In the genomic region with DNA sequence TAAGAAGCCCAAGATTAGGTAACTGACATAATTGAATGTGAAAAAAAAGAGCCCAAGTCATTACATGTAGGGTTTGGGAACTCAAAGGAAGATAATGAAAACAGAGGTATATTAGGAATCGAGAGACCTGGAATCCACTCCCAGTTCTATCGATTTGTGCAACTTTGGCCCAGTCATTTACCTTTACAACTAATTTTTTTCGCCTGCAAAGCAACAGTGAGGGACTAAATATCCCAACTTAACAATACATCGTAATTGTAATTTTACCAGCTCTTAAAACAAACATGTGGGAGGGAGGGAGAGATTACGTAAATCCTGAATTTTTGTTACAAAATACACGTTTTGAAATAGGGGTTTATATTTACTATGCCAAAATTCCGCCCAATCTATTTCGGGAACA, we compare ENCODE assay signal across 8 cellular contexts. TPM values are rescaled to one million over a fixed set of nuclear protein-coding genes. Genes with fewer than 3 reads are reported as not detected.
A peak's percentile ranks its signal among the peaks of the same experiment; 100 is the strongest.
DNase-seq lines count a peak whose midpoint lies in the region; ATAC-seq and TF ChIP-seq lines count a peak whose summit lies in the region.

No MANE protein-coding gene starts in this region.

- CTCF ChIA-PET in BJ (lab: Yijun Ruan, JAX): interaction anchor here (0.6 to 0.7 kb wide), 2 partner anchors 688 to 1713 kb away, joined by 3 to 4 read pairs; no protein-coding TSS in a partner anchor
- CTCF ChIA-PET in mammary epithelial cell (lab: Charles Lee; ENCODE audit: low non-redundant PET): no interaction called here

- TF ChIP-seq CTCF in BJ (IDR thresholded peaks at IDR 0.05; ENCODE audit: insufficient read depth, low read depth, low read length) (no peak), mammary epithelial cell (conservative IDR thresholded peaks at IDR 0.05 in 1 of 2, IDR thresholded peaks at IDR 0.05 in 1 of 2; ENCODE audit: extremely low read depth in 1 of 2, insufficient read depth in 1 of 2, low read depth in 1 of 2, low read length in 2 of 2) (no peak)

- peaks cover 3% of the 10 kb centered on the region for H3K9me3 Mint-ChIP-seq in natural killer cell treated with Interleukin-12 subunit alpha and Interleukin-12 subunit beta and Interleukin-15 and Interleukin-18, amount 100 ng/mL, for 72 hours

- no peak for ATAC-seq in natural killer cell treated with Interleukin-12 subunit alpha and Interleukin-12 subunit beta and Interleukin-15 and Interleukin-18, amount 100 ng/mL, for 72 hours
- ATAC-seq in GM18870 (IDR thresholded peaks at IDR 0.05; ENCODE audit: unreplicated experiment) (no peak), GM21529 (IDR thresholded peaks at IDR 0.05; ENCODE audit: unreplicated experiment) (no peak)

- peaks cover 29 to 39% of the 10 kb centered on the region in 2 donors for H3K4me1 Mint-ChIP-seq in natural killer cell treated with Interleukin-12 subunit alpha and Interleukin-12 subunit beta and Interleukin-15 and Interleukin-18, amount 100 ng/mL, for 72 hours (ENCODE audit: low read depth in 2 of 2)

- POLR2A ChIA-PET in BJ (lab: Charles Lee): no interaction called here

- H3K27ac Mint-ChIP-seq in natural killer cell treated with Interleukin-12 subunit alpha and Interleukin-12 subunit beta and Interleukin-15 and Interleukin-18, amount 100 ng/mL, for 72 hours: peak overlapping the region in 1 of 2 donors; percentile 98

- peaks cover 13% of the 10 kb centered on the region for H3K36me3 Mint-ChIP-seq in natural killer cell treated with Interleukin-12 subunit alpha and Interleukin-12 subunit beta and Interleukin-15 and Interleukin-18, amount 100 ng/mL, for 72 hours

- intact Hi-C loops in mammary epithelial cell (cut with micrococcal nuclease): no loop called here
- intact Hi-C loops in posterior cingulate gyrus (cut with DNase I): no loop called here

- H3K4me3 Mint-ChIP-seq in natural killer cell treated with Interleukin-12 subunit alpha and Interleukin-12 subunit beta and Interleukin-15 and Interleukin-18, amount 100 ng/mL, for 72 hours: peak overlapping the region; percentile 87

- H3K79me2 ChIP-seq in mammary epithelial cell (ENCODE audit: insufficient read depth, low read length): peaks cover 59% of the 10 kb centered on the region

- H3K36me3 ChIP-seq in BJ (ENCODE audit: control insufficient read depth, insufficient read depth, low read length): no peaks in the 10 kb centered on the region
- H3K36me3 ChIP-seq in HUES6 (ENCODE audit: control insufficient read depth, insufficient read depth, low read length): no peaks in the 10 kb centered on the region
- no peaks in the 10 kb centered on the region for H3K36me3 ChIP-seq in mammary epithelial cell (ENCODE audit: insufficient read depth, low read length)

- no peaks in the 10 kb centered on the region for H4K20me1 ChIP-seq in mammary epithelial cell (ENCODE audit: insufficient read depth, low read length)

- WGBS in mammary epithelial cell (ENCODE audit: low coverage, missing lambda C conversion rate): 48% methylated on average over 8 of the region's 8 CpGs

- no peak overlapping the region for H3K27ac ChIP-seq in HUES6 (ENCODE audit: low read depth, low read length)
- H3K27ac ChIP-seq in mammary epithelial cell (ENCODE audit: insufficient read depth, low read depth, low read length): no peak overlapping the region

- in situ Hi-C loops in mammary epithelial cell (cut with MboI; ENCODE audit: low sequenced_read_pairs in 2 of 2): no loop called here

- no peak for DNase-seq in BJ (ENCODE audit: low read depth)
- DNase-seq in mammary epithelial cell: no peak
- DNase-seq in natural killer cell treated with Interleukin-12 subunit alpha and Interleukin-12 subunit beta and Interleukin-15 and Interleukin-18, amount 100 ng/mL, for 72 hours (ENCODE audit: low spot score): no peak
- no peak for DNase-seq in SKM-1 treated with dmso at 0.1 percent for 144 hours (lab: John Stamatoyannopoulos, UW; ENCODE audit: unreplicated experiment)
- DNase-seq in posterior cingulate gyrus: no peak

- H3K4me1 ChIP-seq in HUES6 (ENCODE audit: control insufficient read depth, insufficient read depth, low read length): peaks cover 6% of the 10 kb centered on the region; the same call in 1 of the 2 replicates
- peaks cover 6% of the 10 kb centered on the region for H3K4me1 ChIP-seq in mammary epithelial cell (ENCODE audit: insufficient read depth, low read length)

- no peaks in the 10 kb centered on the region for H3K27me3 ChIP-seq in BJ (ENCODE audit: control insufficient read depth, insufficient read depth, low read length)
- H3K27me3 ChIP-seq in HUES6 (ENCODE audit: control insufficient read depth, insufficient read depth, low read length): peaks cover 17% of the 10 kb centered on the region
- no peaks in the 10 kb centered on the region for H3K27me3 ChIP-seq in mammary epithelial cell (ENCODE audit: insufficient read depth, low read length)

- peak overlapping the region; percentile 81 for H3K4me3 ChIP-seq in BJ (ENCODE audit: low read depth, low read length)
- H3K4me3 ChIP-seq in HUES6 (ENCODE audit: low read depth, low read length): peak overlapping the region; percentile 73
- H3K4me3 ChIP-seq in mammary epithelial cell (replicated peaks in 1 of 3; ENCODE audit: insufficient read depth in 1 of 3, low read depth in 2 of 3, low read length in 3 of 3): peak overlapping the region; percentile 76 to 96 (median 80)

- peak overlapping the region; percentile 81 for H3K4me2 ChIP-seq in mammary epithelial cell (ENCODE audit: insufficient read depth, low read depth, low read length)

- BruUV-seq in mammary epithelial cell (replicated peaks; lab: Mats Ljungman, UMichigan): no TSS peak

- peaks cover 8% of the 10 kb centered on the region; the same call in 1 of the 2 replicates for H3K9me3 ChIP-seq in HUES6 (ENCODE audit: control insufficient read depth, insufficient read depth, low read depth, low read length)
- no peaks in the 10 kb centered on the region for H3K9me3 ChIP-seq in mammary epithelial cell (replicated peaks; ENCODE audit: insufficient read depth, low read length)

- H3K9ac ChIP-seq in HUES6 (ENCODE audit: low read length) (no peak overlapping the region), mammary epithelial cell (ENCODE audit: insufficient read depth, low read length) (no peak overlapping the region)

- peaks cover 6 to 8% of the 10 kb centered on the region in 2 donors for H3K27me3 Mint-ChIP-seq in natural killer cell treated with Interleukin-12 subunit alpha and Interleukin-12 subunit beta and Interleukin-15 and Interleukin-18, amount 100 ng/mL, for 72 hours

- dilution Hi-C loops in mammary epithelial cell (cut with HindIII; ENCODE audit: low sequenced_read_pairs): no loop called here

- H2AFZ ChIP-seq in mammary epithelial cell (ENCODE audit: low read depth, low read length): no peak overlapping the region

RNA-seq across cellular contexts. Expression of a gene that starts 1.4 kb away (rescaled TPM):
- polyA plus RNA-seq in BJ (2011; rRNA removed) (11.9 and 21.9 TPM in 2 replicates), mammary epithelial cell (12.2 TPM)
- polyA minus RNA-seq in BJ (2011; rRNA and poly(A)+ RNA removed): 13.8 and 17.4 TPM in 2 replicates
- 10 to 100 TPM; 28.0 to 29.7 TPM for total RNA-seq in mammary epithelial cell
- 7.5 TPM for polyA minus RNA-seq in mammary epithelial cell
- 10 to 100 TPM; 25.9 to 34.2 TPM for total RNA-seq in natural killer cell treated with Interleukin-12 subunit alpha and Interleukin-12 subunit beta and Interleukin-15 and Interleukin-18, amount 100 ng/mL, for 72 hours
